ENCODE assay signal across 18 cellular contexts in the genomic region with DNA sequence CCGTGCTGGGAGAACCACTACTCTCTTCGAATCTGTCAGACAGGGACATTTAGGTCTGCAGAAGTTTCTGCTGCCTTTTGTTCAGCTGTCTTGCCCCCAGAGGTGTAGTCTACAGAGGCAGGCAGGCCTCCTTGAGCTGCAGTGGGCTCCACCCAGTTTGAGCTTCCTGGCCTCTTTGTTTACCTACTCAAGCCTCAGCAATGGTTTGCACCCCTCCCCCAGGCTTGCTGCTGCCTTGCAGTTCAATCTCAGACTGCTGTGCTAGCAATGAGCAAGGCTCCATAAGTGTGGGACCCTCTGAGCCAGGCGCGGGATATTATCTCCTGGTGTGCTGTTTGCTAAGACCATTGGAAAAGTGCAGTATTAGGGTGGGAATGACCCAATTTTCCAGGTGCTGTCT. TPM values are rescaled to one million over a fixed set of nuclear protein-coding genes. Genes with fewer than 3 reads are reported as not detected.
"Had no signal": no experiment of that assay in that cellular context is flagged by ENCODE, and none has a peak within 500 bp of the region (broad histone marks: within the 10 kb centered on the region; RNA-seq: fewer than 3 reads in every experiment).

No MANE protein-coding gene starts in this region.

RNA-seq across cellular contexts. Expression of a gene that starts 20.5 kb away (rescaled TPM):
- total RNA-seq: naive thymus-derived CD4-positive, alpha-beta T cell; natural killer cell; occipital lobe; osteoblast; progenitor cell of endocrine pancreas; psoas muscle; right cardiac atrium; sigmoid colon; skeletal muscle tissue; subcutaneous adipose tissue; temporal lobe; thoracic aorta; thyroid gland; tibial nerve; urinary bladder; uterus had no signal
- polyA plus RNA-seq: naive thymus-derived CD4-positive, alpha-beta T cell; neural cell; ovary; right cardiac atrium had no signal
